ENCODE assay signal across 9 cellular contexts in genomic region chr1:235911300-235911662, GRCh38.
"Had no signal": no experiment of that assay in that cellular context is flagged by ENCODE, and none has a peak within 500 bp of the region (broad histone marks: within the 10 kb centered on the region; RNA-seq: fewer than 3 reads in every experiment).

No MANE protein-coding gene starts in this region.

- H3K27ac ChIP-seq: left ventricle myocardium inferior, neural progenitor cell had no signal

- H3K36me3 ChIP-seq: esophagus squamous epithelium, heart right ventricle, left ventricle myocardium inferior, neural progenitor cell, tibial nerve had no signal

- DNase-seq: activated CD4-positive, alpha-beta T cell treated with anti-CD3 and anti-CD28 coated beads, Interleukin-2, amount 50 U/mL, for 1 hour; activated T-cell treated with anti-CD3 and anti-CD28 coated beads for 4 hours; esophagus squamous epithelium; heart right ventricle; islet precursor cell; left ventricle myocardium inferior; retina had no signal

- H3K4me1 ChIP-seq: left ventricle myocardium inferior had no signal

- H3K4me3 ChIP-seq: heart right ventricle, left ventricle myocardium inferior, neural progenitor cell, tibial nerve had no signal

- H3K9me3 ChIP-seq: esophagus squamous epithelium, heart right ventricle, left ventricle myocardium inferior, tibial nerve had no signal

- H2AFZ ChIP-seq: neural progenitor cell had no signal

- H3K9ac ChIP-seq: neural progenitor cell had no signal

- H3K27me3 ChIP-seq: esophagus squamous epithelium, heart right ventricle, tibial nerve had no signal
